14 cellular contexts compared by ENCODE assay signal in genomic region chr10:14579405-14579804, GRCh38.
DNase-seq lines count a peak whose midpoint lies in the region; ATAC-seq, FAIRE-seq and TF ChIP-seq lines count a peak whose summit lies in the region.
"Had no signal": no experiment of that assay in that cellular context is flagged by ENCODE, and none has a peak within 500 bp of the region (broad histone marks: within the 10 kb centered on the region; RNA-seq: fewer than 3 reads in every experiment).

No MANE protein-coding gene starts in this region.

- no peaks in the 10 kb centered on the region for H4K20me1 ChIP-seq in endothelial cell of umbilical vein (replicated peaks; ENCODE audit: control insufficient read depth, extremely low read depth, insufficient read depth, low read length)

- no peak overlapping the region for H2AFZ ChIP-seq in endothelial cell of umbilical vein (ENCODE audit: low read depth, low read length)

- H3K4me1 ChIP-seq in endothelial cell of umbilical vein (ENCODE audit: control insufficient read depth, extremely low read depth, insufficient read depth, low read length): peaks cover 68% of the 10 kb centered on the region

- FAIRE-seq in endothelial cell of umbilical vein (lab: Jason Lieb, UNC): no peak

- H3K4me3 Mint-ChIP-seq in MCF 10A (ENCODE audit: unreplicated experiment): no peak overlapping the region
- H3K4me3 Mint-ChIP-seq: activated T-cell treated with anti-CD3 and anti-CD28 coated beads, Interleukin-2, amount 50 U/mL, for 4 hours had no signal

- H3K27me3 Mint-ChIP-seq in MCF 10A (ENCODE audit: insufficient read depth, unreplicated experiment): no peaks in the 10 kb centered on the region

- no peak overlapping the region for H3K27ac Mint-ChIP-seq in MCF 10A (ENCODE audit: low read depth, unreplicated experiment)

- peaks cover 78% of the 10 kb centered on the region for H3K79me2 ChIP-seq in endothelial cell of umbilical vein (ENCODE audit: control insufficient read depth, insufficient read depth, low read length)

- H3K4me3 ChIP-seq in endothelial cell of umbilical vein (replicated peaks in 1 of 3; ENCODE audit: insufficient read depth in 1 of 3, low read depth in 1 of 3, low read length in 3 of 3): peak overlapping the region in 1 of 3 experiments; percentile 39

- H3K4me2 ChIP-seq in endothelial cell of umbilical vein (ENCODE audit: insufficient read depth, low read length): peak overlapping the region; percentile 93

- intact Hi-C loops in endothelial cell of umbilical vein (cut with micrococcal nuclease) (loop anchor here (2.0 kb wide), 2 partner anchors 33 to 43 kb away; no protein-coding TSS in a partner anchor), sciatic nerve (cut with DNase I) (no loop called here), MCF 10A (cut with micrococcal nuclease) (no loop called here)

- CTCF ChIA-PET in endothelial cell of umbilical vein (lab: Charles Lee) (interaction anchor here (1.0 to 3.5 kb wide), 7 partner anchors 9 to 244 kb away, joined by 3 to 18 read pairs (median 9); no protein-coding TSS in a partner anchor), MCF 10A (lab: Yijun Ruan, JAX) (interaction anchor here (0.6 to 1.1 kb wide), 5 partner anchors 11 to 1108 kb away, joined by 3 to 4 read pairs (median 3); no protein-coding TSS in a partner anchor)

- dilution Hi-C loops in endothelial cell of umbilical vein (cut with MboI; ENCODE audit: extremely low pct_ligation_motif_present, low sequenced_read_pairs): no loop called here

- H3K27me3 ChIP-seq in endothelial cell of umbilical vein (ENCODE audit: control insufficient read depth in 2 of 2, insufficient read depth in 2 of 2, low read length in 2 of 2): no peaks in the 10 kb centered on the region
- H3K27me3 ChIP-seq: heart right ventricle had no signal

- peak overlapping the region; percentile 91 for H3K9ac ChIP-seq in endothelial cell of umbilical vein (replicated peaks; ENCODE audit: extremely low read depth, insufficient read depth, low read length)

- H3K9me3 Mint-ChIP-seq in MCF 10A (ENCODE audit: unreplicated experiment): no peaks in the 10 kb centered on the region
- H3K9me3 Mint-ChIP-seq: activated T-cell treated with anti-CD3 and anti-CD28 coated beads, Interleukin-2, amount 50 U/mL, for 4 hours had no signal

- H3K9me3 ChIP-seq in endothelial cell of umbilical vein (replicated peaks; ENCODE audit: control insufficient read depth, insufficient read depth, low read length): no peaks in the 10 kb centered on the region
- H3K9me3 ChIP-seq: heart right ventricle had no signal

- TF ChIP-seq POLR2A in endothelial cell of umbilical vein (IDR thresholded peaks at IDR 0.05; ENCODE audit: low read depth, low read length): no peak

- BruUV-seq in endothelial cell of umbilical vein (replicated peaks; lab: Mats Ljungman, UMichigan) (no TSS peak), MCF 10A (replicated peaks; lab: Mats Ljungman, UMichigan) (no TSS peak)

- ATAC-seq in sciatic nerve (peak; percentile 60), GM21526 (IDR thresholded peaks at IDR 0.05; ENCODE audit: low FRiP score, unreplicated experiment) (no peak)
- ATAC-seq: activated T-cell treated with anti-CD3 and anti-CD28 coated beads, Interleukin-2, amount 50 U/mL, for 4 hours had no signal

- H3K36me3 Mint-ChIP-seq in MCF 10A (ENCODE audit: insufficient read depth, unreplicated experiment): no peaks in the 10 kb centered on the region

- POLR2A ChIA-PET in endothelial cell of umbilical vein (lab: Charles Lee): interaction anchor here (2.0 kb wide), 1 partner anchor 8 kb away, joined by 14 read pairs; no protein-coding TSS in a partner anchor
- POLR2A ChIA-PET in MCF 10A (lab: Yijun Ruan, JAX): no interaction called here

- no peaks in the 10 kb centered on the region for H3K9me1 ChIP-seq in endothelial cell of umbilical vein (replicated peaks; ENCODE audit: control insufficient read depth, extremely low read depth, insufficient read depth, low read length)

- H3K4me1 Mint-ChIP-seq in MCF 10A (ENCODE audit: insufficient read depth, unreplicated experiment): no peaks in the 10 kb centered on the region

- no peaks in the 10 kb centered on the region for H3K36me3 ChIP-seq in endothelial cell of umbilical vein (ENCODE audit: control insufficient read depth in 2 of 2, extremely low read depth in 1 of 2, insufficient read depth in 2 of 2, low read length in 2 of 2)
- H3K36me3 ChIP-seq: heart right ventricle had no signal

- peak overlapping the region; percentile 97 for H3K27ac ChIP-seq in endothelial cell of umbilical vein (ENCODE audit: insufficient read depth, low read depth, low read length)
- H3K27ac ChIP-seq: 22Rv1 had no signal

- peak; percentile 82 for DNase-seq in SIG-M5 treated with dmso at 0.1 percent for 504 hours (lab: John Stamatoyannopoulos, UW; ENCODE audit: unreplicated experiment)
- no peak for DNase-seq in SIG-M5 (lab: John Stamatoyannopoulos, UW)
- DNase-seq in NOMO-1 treated with dmso at 0.1 percent for 144 hours (lab: John Stamatoyannopoulos, UW; ENCODE audit: unreplicated experiment): peak; percentile 67
- DNase-seq in endothelial cell of umbilical vein (ENCODE audit: low read depth, low spot score): no peak
- DNase-seq in sciatic nerve (ENCODE audit: low spot score): no peak
- no peak for DNase-seq in COLO668 (lab: John Stamatoyannopoulos, UW; ENCODE audit: unreplicated experiment)
- DNase-seq in MCF 10A (ENCODE audit: unreplicated experiment): no peak
- DNase-seq: activated T-cell treated with anti-CD3 and anti-CD28 coated beads, Interleukin-2, amount 50 U/mL, for 4 hours; EL; heart right ventricle; NCI-H69; T1000 had no signal

- TF ChIP-seq CTCF in endothelial cell of umbilical vein (IDR thresholded peaks at IDR 0.05; ENCODE audit: extremely low read depth in 1 of 2, insufficient read depth in 1 of 2, low read depth in 1 of 2, low read length in 2 of 2): no peak
- no peak for TF ChIP-seq CTCF in MCF 10A (IDR thresholded peaks at IDR 0.05; ENCODE audit: unreplicated experiment)

TF ChIP-seq in endothelial cell of umbilical vein, 7 proteins besides CTCF, POLR2A, EP300 and RAD21:
- TF ChIP-seq, protein P1, sequence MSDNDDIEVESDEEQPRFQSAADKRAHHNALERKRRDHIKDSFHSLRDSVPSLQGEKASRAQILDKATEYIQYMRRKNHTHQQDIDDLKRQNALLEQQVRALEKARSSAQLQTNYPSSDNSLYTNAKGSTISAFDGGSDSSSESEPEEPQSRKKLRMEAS (IDR thresholded peaks at IDR 0.05; ENCODE audit: insufficient read depth, insufficient read length): no peak
- TF ChIP-seq POLR2AphosphoS5 (IDR thresholded peaks at IDR 0.05; ENCODE audit: insufficient read depth, low read depth, low read length): no peak
- no peak for TF ChIP-seq EZH2 (IDR thresholded peaks at IDR 0.05; ENCODE audit: borderline replicate concordance, low read depth, low read length, severe bottlenecking)
- no peak for TF ChIP-seq GATA2 (IDR thresholded peaks at IDR 0.05; ENCODE audit: insufficient read depth, insufficient read length, low read depth, low read length)
- no peak for TF ChIP-seq FOS (IDR thresholded peaks at IDR 0.05; ENCODE audit: borderline replicate concordance, insufficient read depth, low read length)
- no peak for TF ChIP-seq MYC (IDR thresholded peaks at IDR 0.05; ENCODE audit: low read depth, low read length)
- no peak for TF ChIP-seq JUN (IDR thresholded peaks at IDR 0.05; ENCODE audit: borderline replicate concordance, insufficient read depth, insufficient read length, low read depth)

Comparison
In these comparisons a context has a peak if more than half of its experiments do, and no peak if none do; other contexts are left out.
1. DNase-seq: peak in SIG-M5 treated with dmso at 0.1 percent for 504 hours (single experiment) and NOMO-1 treated with dmso at 0.1 percent for 144 hours (single experiment); none in SIG-M5 (single experiment), endothelial cell of umbilical vein (single experiment), sciatic nerve (single experiment), COLO668 (single experiment) and MCF 10A (single experiment).